In genomic region chr22:36384766-36385400, GRCh38 we compare ENCODE assay signal across 1 cellular context.
TF ChIP-seq lines count a peak whose summit lies in the region.

No MANE protein-coding gene starts in this region.

TF ChIP-seq in GM12878, 131 proteins besides CTCF, POLR2A, EP300 and RAD21 (continued from another document and continues in another):
- no peak for TF ChIP-seq MTA2 (IDR thresholded peaks at IDR 0.05; ENCODE audit: low read depth)
- no peak for TF ChIP-seq USF1 (IDR thresholded peaks at IDR 0.05; ENCODE audit: borderline replicate concordance, extremely low read length, insufficient read depth, low read depth, low read length)
- TF ChIP-seq FOS (IDR thresholded peaks at IDR 0.05; ENCODE audit: borderline replicate concordance, extremely low read depth, insufficient read length) = no peak
- TF ChIP-seq RBBP5 (conservative IDR thresholded peaks at IDR 0.05) = no peak
- no peak for TF ChIP-seq EED (IDR thresholded peaks at IDR 0.05; ENCODE audit: low read depth)
- TF ChIP-seq CHD1 (IDR thresholded peaks at IDR 0.05; ENCODE audit: low read depth, low read length) = no peak
- TF ChIP-seq RAD51 (IDR thresholded peaks at IDR 0.05) = no peak
- no peak for TF ChIP-seq RCOR1 (conservative IDR thresholded peaks at IDR 0.05; ENCODE audit: low read depth, low read length)
- no peak for TF ChIP-seq E2F4 (IDR thresholded peaks at IDR 0.05; ENCODE audit: low read depth, low read length)
- TF ChIP-seq GABPA (IDR thresholded peaks at IDR 0.05; ENCODE audit: low read depth) = no peak
- TF ChIP-seq SRF (IDR thresholded peaks at IDR 0.05; ENCODE audit: low read depth in 2 of 2, low read length in 2 of 2) = no peak
- TF ChIP-seq MYB (IDR thresholded peaks at IDR 0.05; ENCODE audit: borderline replicate concordance, low read depth, low read length) = no peak
- no peak for TF ChIP-seq PAX8 (IDR thresholded peaks at IDR 0.05)
- TF ChIP-seq REST (IDR thresholded peaks at IDR 0.05; ENCODE audit: low read depth, low read length) = no peak
- peak; percentile 26; the same call in 1 of the 2 replicates for TF ChIP-seq MXI1 (IDR thresholded peaks at IDR 0.05; ENCODE audit: low read depth, low read length)
- no peak for TF ChIP-seq E2F8 (IDR thresholded peaks at IDR 0.05; ENCODE audit: low read depth, partially characterized antibody)
- TF ChIP-seq MLLT1 (IDR thresholded peaks at IDR 0.05) = peak; percentile 45
- TF ChIP-seq HCFC1 (IDR thresholded peaks at IDR 0.05; ENCODE audit: low read length) = no peak
- TF ChIP-seq ZNF687 (IDR thresholded peaks at IDR 0.05) = no peak
- TF ChIP-seq CBFB (IDR thresholded peaks at IDR 0.05; ENCODE audit: low read depth) = no peak
- no peak for TF ChIP-seq ZNF217 (IDR thresholded peaks at IDR 0.05)
- no peak for TF ChIP-seq TARDBP (IDR thresholded peaks at IDR 0.05; ENCODE audit: borderline replicate concordance)
- TF ChIP-seq CUX1 (IDR thresholded peaks at IDR 0.05; ENCODE audit: insufficient replicate concordance, low read depth, low read length) = no peak
- TF ChIP-seq RUNX3 (IDR thresholded peaks at IDR 0.05; ENCODE audit: low read length) = no peak
- TF ChIP-seq HDAC6 (IDR thresholded peaks at IDR 0.05; ENCODE audit: unreplicated experiment) = no peak
- TF ChIP-seq SMC3 (IDR thresholded peaks at IDR 0.05; ENCODE audit: borderline replicate concordance, low read length) = peak; percentile 14; the same call in 1 of the 2 replicates
- TF ChIP-seq SMARCA5 (IDR thresholded peaks at IDR 0.05) = peak; percentile 30
- no peak for TF ChIP-seq ZNF384 (IDR thresholded peaks at IDR 0.05; ENCODE audit: borderline replicate concordance, low read depth, low read length)
- TF ChIP-seq FOXM1 (IDR thresholded peaks at IDR 0.05; ENCODE audit: low read depth, low read length) = no peak
- TF ChIP-seq CEBPB (IDR thresholded peaks at IDR 0.05; ENCODE audit: borderline replicate concordance in 1 of 2, low read depth in 2 of 2, low read length in 2 of 2) = no peak
- TF ChIP-seq CBX5 (IDR thresholded peaks at IDR 0.05; ENCODE audit: low read depth) = no peak
- 0 out of 2 replicates have a peak, but pooled peaks have one; percentile 13 for TF ChIP-seq ZNF24 (IDR thresholded peaks at IDR 0.05)
- TF ChIP-seq FOXK2 (IDR thresholded peaks at IDR 0.05) = no peak
- TF ChIP-seq ZBTB4 (CRISPR knock-in tag; IDR thresholded peaks at IDR 0.05) = no peak
- no peak; the same call in 1 of the 2 replicates for TF ChIP-seq POLR2AphosphoS2 (IDR thresholded peaks at IDR 0.05; ENCODE audit: low read depth, low read length)
- no peak for TF ChIP-seq STAT1 (conservative IDR thresholded peaks at IDR 0.05)
- no peak for TF ChIP-seq RFX5 (IDR thresholded peaks at IDR 0.05; ENCODE audit: low read depth, low read length)
- TF ChIP-seq EZH2 (IDR thresholded peaks at IDR 0.05; ENCODE audit: borderline replicate concordance, control insufficient read depth, low read depth, low read length) = no peak
- no peak for TF ChIP-seq MEF2A (IDR thresholded peaks at IDR 0.05; ENCODE audit: insufficient read depth, low read depth, low read length)
